20 cellular contexts compared by ENCODE assay signal in genomic region chr15:69712999-69713398, GRCh38.
DNase-seq lines count a peak whose midpoint lies in the region; ATAC-seq and TF ChIP-seq lines count a peak whose summit lies in the region.
"Had no signal": no experiment of that assay in that cellular context is flagged by ENCODE, and none has a peak within 500 bp of the region (broad histone marks: within the 10 kb centered on the region; RNA-seq: fewer than 3 reads in every experiment).

No MANE protein-coding gene starts in this region.

- CTCF ChIA-PET in activated CD8-positive, alpha-beta T cell treated with anti-CD3 and anti-CD28 coated beads for 36 hours (lab: Charles Lee): no interaction called here
- CTCF ChIA-PET in naive thymus-derived CD4-positive, alpha-beta T cell (lab: Charles Lee): interaction anchor here (0.7 kb wide), 1 partner anchor 88 kb away, joined by 3 read pairs; no protein-coding TSS in a partner anchor
- CTCF ChIA-PET in Caco-2 (lab: Charles Lee): no interaction called here

- POLR2A ChIA-PET in activated CD8-positive, alpha-beta T cell treated with anti-CD3 and anti-CD28 coated beads for 36 hours (lab: Charles Lee): interaction anchor here (1.1 kb wide), 1 partner anchor 44 kb away, joined by 4 read pairs; no protein-coding TSS in a partner anchor
- POLR2A ChIA-PET in naive thymus-derived CD4-positive, alpha-beta T cell (lab: Charles Lee): interaction anchor here (0.9 to 4.5 kb wide), 4 partner anchors 11 to 384 kb away, joined by 3 to 44 read pairs (median 5); partner anchors contain the start of gene TLE3
- POLR2A ChIA-PET in Caco-2 (lab: Charles Lee): no interaction called here

- H3K27me3 Mint-ChIP-seq in activated CD8-positive, alpha-beta T cell treated with anti-CD3 and anti-CD28 coated beads for 36 hours: no peaks in the 10 kb centered on the region
- H3K27me3 Mint-ChIP-seq in naive thymus-derived CD4-positive, alpha-beta T cell: peaks cover 0 to 20% (median 0%) of the 10 kb centered on the region in 5 donors
- peaks cover 10% of the 10 kb centered on the region for H3K27me3 Mint-ChIP-seq in Caco-2 (ENCODE audit: insufficient read depth, unreplicated experiment)

- H3K4me1 Mint-ChIP-seq in activated CD8-positive, alpha-beta T cell treated with anti-CD3 and anti-CD28 coated beads for 36 hours (ENCODE audit: low read depth): peaks cover 53% of the 10 kb centered on the region
- H3K4me1 Mint-ChIP-seq in naive thymus-derived CD4-positive, alpha-beta T cell: peaks cover 25 to 54% (median 46%) of the 10 kb centered on the region in 7 donors
- H3K4me1 Mint-ChIP-seq in Caco-2 (ENCODE audit: low read depth, unreplicated experiment): no peaks in the 10 kb centered on the region
- H3K4me1 Mint-ChIP-seq: brain, neural crest cell had no signal

- H3K9me3 Mint-ChIP-seq in activated CD8-positive, alpha-beta T cell treated with anti-CD3 and anti-CD28 coated beads for 36 hours: peaks cover 14% of the 10 kb centered on the region
- peaks cover 0 to 22% (median 12%) of the 10 kb centered on the region in 11 donors for H3K9me3 Mint-ChIP-seq in naive thymus-derived CD4-positive, alpha-beta T cell
- H3K9me3 Mint-ChIP-seq in Caco-2 (ENCODE audit: unreplicated experiment): peaks cover 9% of the 10 kb centered on the region

- TF ChIP-seq CTCF in HL-60 (IDR thresholded peaks at IDR 0.05; ENCODE audit: insufficient read depth, low read length) (no peak), Caco-2 (IDR thresholded peaks at IDR 0.05; ENCODE audit: insufficient read depth in 1 of 2, low read depth in 1 of 2, low read length in 1 of 2, severe bottlenecking in 1 of 2, unreplicated experiment in 1 of 2) (no peak)
- TF ChIP-seq CTCF in activated CD8-positive, alpha-beta T cell treated with anti-CD3 and anti-CD28 coated beads for 36 hours (IDR thresholded peaks at IDR 0.05): no peak

- H3K9me3 ChIP-seq in naive thymus-derived CD4-positive, alpha-beta T cell (ENCODE audit: control insufficient read depth in 2 of 3, low read length in 3 of 3): peaks cover 0 to 16% (median 0%) of the 10 kb centered on the region in 3 experiments
- no peaks in the 10 kb centered on the region for H3K9me3 ChIP-seq in Caco-2

- no peak for ATAC-seq in activated CD8-positive, alpha-beta T cell treated with anti-CD3 and anti-CD28 coated beads for 36 hours
- ATAC-seq in naive thymus-derived CD4-positive, alpha-beta T cell: no peak
- ATAC-seq in HG03442 (IDR thresholded peaks at IDR 0.05; ENCODE audit: unreplicated experiment): no peak

- H3K27ac Mint-ChIP-seq in activated CD8-positive, alpha-beta T cell treated with anti-CD3 and anti-CD28 coated beads for 36 hours: peak overlapping the region; percentile 83
- peak overlapping the region in 6 of 9 donors; percentile 14 to 90 (median 74) for H3K27ac Mint-ChIP-seq in naive thymus-derived CD4-positive, alpha-beta T cell
- H3K27ac Mint-ChIP-seq in Caco-2 (ENCODE audit: unreplicated experiment): no peak overlapping the region
- H3K27ac Mint-ChIP-seq: brain had no signal

- peak; percentile 39 for DNase-seq in DMS53 (lab: John Stamatoyannopoulos, UW)
- no peak for DNase-seq in DMS53 treated with DMSO at 0.1 percent for 48 hours (lab: John Stamatoyannopoulos, UW; ENCODE audit: unreplicated experiment)
- peak in 1 of 2 experiments; percentile 35 for DNase-seq in HL-60 (ENCODE audit: low read depth in 1 of 2, low spot score in 1 of 2)
- DNase-seq in activated CD8-positive, alpha-beta T cell treated with anti-CD3 and anti-CD28 coated beads for 36 hours: no peak
- DNase-seq in naive thymus-derived CD4-positive, alpha-beta T cell: no peak
- no peak for DNase-seq in NCI-H128 (lab: John Stamatoyannopoulos, UW; ENCODE audit: unreplicated experiment)
- no peak for DNase-seq in Caco-2
- DNase-seq: 8988T; activated CD4-positive, alpha-beta T cell treated with anti-CD3 and anti-CD28 coated beads, Interleukin-2, amount 50 U/mL, for 48 hours; activated gamma-delta T cell treated with Interleukin-2 at 50 U/mL for 16 hours; GOT3; KBM-7; NCI-H1930; SIG-M5; stimulated activated CD4-positive, alpha-beta T cell treated with anti-CD3 and anti-CD28 coated beads, Interleukin-2, amount 100 ng/mL, for 48 hours; tibial artery had no signal

- H3K4me1 ChIP-seq in naive thymus-derived CD4-positive, alpha-beta T cell (ENCODE audit: control insufficient read depth in 2 of 2, insufficient read depth in 2 of 2, low read length in 2 of 2): peaks cover 29 to 41% of the 10 kb centered on the region in 2 donors
- H3K4me1 ChIP-seq in Caco-2: no peaks in the 10 kb centered on the region
- H3K4me1 ChIP-seq: right atrium auricular region, tibial artery had no signal

- H3K36me3 ChIP-seq in naive thymus-derived CD4-positive, alpha-beta T cell (ENCODE audit: control insufficient read depth in 2 of 3, insufficient read depth in 3 of 3, low read length in 3 of 3): no peaks in the 10 kb centered on the region
- no peaks in the 10 kb centered on the region for H3K36me3 ChIP-seq in Caco-2 (ENCODE audit: control insufficient read depth, insufficient read depth, low read length)
- H3K36me3 ChIP-seq: right atrium auricular region, tibial artery had no signal

- H3K4me3 ChIP-seq in HL-60 (replicated peaks; ENCODE audit: insufficient read depth, low read length) (no peak overlapping the region), Caco-2 (ENCODE audit: low read depth, low read length) (no peak overlapping the region)
- H3K4me3 ChIP-seq in naive thymus-derived CD4-positive, alpha-beta T cell (ENCODE audit: low read length): no peak overlapping the region
- H3K4me3 ChIP-seq: right atrium auricular region, tibial artery had no signal

- H3K27ac ChIP-seq in HL-60 (replicated peaks): peak overlapping the region; percentile 51
- H3K27ac ChIP-seq in naive thymus-derived CD4-positive, alpha-beta T cell (ENCODE audit: low read depth, low read length): no peak overlapping the region
- H3K27ac ChIP-seq: right atrium auricular region, tibial artery had no signal

- H3K27me3 ChIP-seq in HL-60 (ENCODE audit: insufficient read depth, poor library complexity, severe bottlenecking): no peaks in the 10 kb centered on the region
- H3K27me3 ChIP-seq in naive thymus-derived CD4-positive, alpha-beta T cell (ENCODE audit: control insufficient read depth in 2 of 2, insufficient read depth in 2 of 2, low read length in 2 of 2): no peaks in the 10 kb centered on the region
- H3K27me3 ChIP-seq in Caco-2 (replicated peaks; ENCODE audit: control insufficient read depth, insufficient read depth, low read length): no peaks in the 10 kb centered on the region
- H3K27me3 ChIP-seq: right atrium auricular region, tibial artery had no signal

- intact Hi-C loops in activated CD8-positive, alpha-beta T cell treated with anti-CD3 and anti-CD28 coated beads for 36 hours (cut with micrococcal nuclease): loop anchor here (5.0 kb wide), 1 partner anchor 36 kb away; no protein-coding TSS in a partner anchor
- intact Hi-C loops in naive thymus-derived CD4-positive, alpha-beta T cell (cut with micrococcal nuclease): loop anchor here (5.0 to 10.0 kb wide), 5 partner anchors 36 to 959 kb away; no protein-coding TSS in a partner anchor
- intact Hi-C loops in Caco-2 (cut with micrococcal nuclease; ENCODE audit: unreplicated experiment): no loop called here

- H3K36me3 Mint-ChIP-seq in activated CD8-positive, alpha-beta T cell treated with anti-CD3 and anti-CD28 coated beads for 36 hours (ENCODE audit: low read depth): peaks cover 6% of the 10 kb centered on the region
- peaks cover 3 to 32% (median 10%) of the 10 kb centered on the region in 5 donors for H3K36me3 Mint-ChIP-seq in naive thymus-derived CD4-positive, alpha-beta T cell
- H3K36me3 Mint-ChIP-seq in Caco-2 (ENCODE audit: insufficient read depth, unreplicated experiment): no peaks in the 10 kb centered on the region

- no peak overlapping the region for H3K4me3 Mint-ChIP-seq in activated CD8-positive, alpha-beta T cell treated with anti-CD3 and anti-CD28 coated beads for 36 hours
- no peak overlapping the region for H3K4me3 Mint-ChIP-seq in naive thymus-derived CD4-positive, alpha-beta T cell
- no peak overlapping the region for H3K4me3 Mint-ChIP-seq in Caco-2 (ENCODE audit: unreplicated experiment)
- H3K4me3 Mint-ChIP-seq: brain, neural crest cell had no signal

- BruUV-seq in Caco-2 (replicated peaks; lab: Mats Ljungman, UMichigan): no TSS peak
